ENCODE assay signal across 29 cellular contexts in the genomic region with DNA sequence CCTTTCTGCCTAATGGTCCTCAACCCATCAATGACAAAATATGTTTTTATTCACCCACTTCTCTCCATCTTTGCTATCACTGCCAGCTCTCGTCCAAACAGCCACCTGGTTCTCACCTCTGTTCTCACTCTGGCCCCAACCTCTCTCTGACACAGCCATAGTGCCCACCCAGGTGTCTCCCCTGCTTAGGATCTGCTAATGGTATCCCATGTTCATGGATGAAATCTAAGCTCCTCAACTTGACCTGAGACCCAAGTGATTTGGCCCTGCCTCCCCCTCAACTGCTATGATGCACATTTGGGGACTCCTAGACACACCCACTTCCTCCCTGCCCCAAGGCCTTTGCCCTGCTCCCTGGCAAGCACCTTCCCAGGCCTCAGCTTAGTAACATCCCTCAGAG. TPM values are rescaled to one million over a fixed set of nuclear protein-coding genes. Genes with fewer than 3 reads are reported as not detected.
"Had no signal": no experiment of that assay in that cellular context is flagged by ENCODE, and none has a peak within 500 bp of the region (broad histone marks: within the 10 kb centered on the region; RNA-seq: fewer than 3 reads in every experiment).

No MANE protein-coding gene starts in this region.

- H3K9me3 Mint-ChIP-seq: activated CD4-positive, alpha-beta memory T cell treated with anti-CD3 and anti-CD28 coated beads, Interleukin-2, amount 10 ng/mL, durations not matched to agents 7 days and 5 days; activated CD4-positive, alpha-beta T cell treated with anti-CD3 and anti-CD28 coated beads, Interleukin-2, amount 10 ng/mL, durations not matched to agents 7 days and 5 days; activated T-cell treated with anti-CD3 and anti-CD28 coated beads, Interleukin-2, amount 50 U/mL, for 24 hours; activated T-cell treated with anti-CD3 and anti-CD28 coated beads, Interleukin-2, amount 50 U/mL, for 72 hours; WTC11 had no signal

- ATAC-seq: activated T-cell treated with anti-CD3 and anti-CD28 coated beads, Interleukin-2, amount 50 U/mL, for 72 hours; body of pancreas; gastroesophageal sphincter; heart right ventricle; WTC11 had no signal

- H3K27me3 Mint-ChIP-seq: activated naive CD8-positive, alpha-beta T cell had no signal

- H3K27ac Mint-ChIP-seq: activated CD4-positive, alpha-beta memory T cell treated with anti-CD3 and anti-CD28 coated beads, Interleukin-2, amount 10 ng/mL, durations not matched to agents 7 days and 5 days; activated CD4-positive, alpha-beta T cell treated with anti-CD3 and anti-CD28 coated beads, Interleukin-2, amount 10 ng/mL, durations not matched to agents 7 days and 5 days; activated naive CD8-positive, alpha-beta T cell; activated T-cell treated with anti-CD3 and anti-CD28 coated beads, Interleukin-2, amount 50 U/mL, for 24 hours; activated T-cell treated with anti-CD3 and anti-CD28 coated beads, Interleukin-2, amount 50 U/mL, for 72 hours; WTC11 had no signal

- H3K9me3 ChIP-seq: body of pancreas, esophagus squamous epithelium had no signal

- H3K4me3 Mint-ChIP-seq: activated CD4-positive, alpha-beta memory T cell treated with anti-CD3 and anti-CD28 coated beads, Interleukin-2, amount 10 ng/mL, durations not matched to agents 7 days and 5 days; activated CD4-positive, alpha-beta T cell treated with anti-CD3 and anti-CD28 coated beads, Interleukin-2, amount 10 ng/mL, durations not matched to agents 7 days and 5 days; activated naive CD8-positive, alpha-beta T cell; activated T-cell treated with anti-CD3 and anti-CD28 coated beads, Interleukin-2, amount 50 U/mL, for 24 hours; activated T-cell treated with anti-CD3 and anti-CD28 coated beads, Interleukin-2, amount 50 U/mL, for 72 hours; WTC11 had no signal

- H3K4me3 ChIP-seq: body of pancreas, esophagus squamous epithelium, gastroesophageal sphincter, heart right ventricle had no signal

- H3K27ac ChIP-seq: body of pancreas, epithelial cell of prostate, esophagus squamous epithelium, gastroesophageal sphincter, heart right ventricle, VCaP had no signal

- DNase-seq: activated CD4-positive, alpha-beta memory T cell treated with anti-CD3 and anti-CD28 coated beads, Interleukin-2, amount 10 ng/mL, durations not matched to agents 7 days and 5 days; activated CD4-positive, alpha-beta T cell treated with anti-CD3 and anti-CD28 coated beads for 1 hour; activated CD4-positive, alpha-beta T cell treated with anti-CD3 and anti-CD28 coated beads for 4 hours; activated CD4-positive, alpha-beta T cell treated with anti-CD3 and anti-CD28 coated beads, Interleukin-2, amount 10 ng/mL, durations not matched to agents 7 days and 5 days; activated CD4-positive, alpha-beta T cell treated with anti-CD3 and anti-CD28 coated beads, Interleukin-2, amount 50 U/mL, for 4 hours; activated CD8-positive, alpha-beta memory T cell treated with anti-CD3 and anti-CD28 coated beads, Interleukin-2, amount 50 U/mL, for 48 hours; activated gamma-delta T cell; activated naive CD4-positive, alpha-beta T cell treated with anti-CD3 and anti-CD28 coated beads, Interleukin-2, amount 50 U/mL, for 16 hours; activated naive CD4-positive, alpha-beta T cell treated with Interleukin-2 at 50 U/mL for 16 hours; activated T-cell treated with anti-CD3 and anti-CD28 coated beads for 4 hours; activated T-cell treated with anti-CD3 and anti-CD28 coated beads, Interleukin-2, amount 50 U/mL, for 24 hours; activated T-cell treated with anti-CD3 and anti-CD28 coated beads, Interleukin-2, amount 50 U/mL, for 72 hours; amygdala; aorta; body of pancreas; caudate nucleus; cortex of kidney; dermis blood vessel endothelial cell; effector CD8-positive, alpha-beta T cell; esophagus squamous epithelium; foreskin melanocyte; heart right ventricle had no signal

- H3K36me3 ChIP-seq: esophagus squamous epithelium, gastroesophageal sphincter, heart right ventricle had no signal

- H3K27me3 ChIP-seq: body of pancreas, esophagus squamous epithelium, gastroesophageal sphincter, heart right ventricle had no signal

- H3K36me3 Mint-ChIP-seq: activated naive CD8-positive, alpha-beta T cell; WTC11 had no signal

RNA-seq across cellular contexts. Expression of a gene that starts 25.9 kb away (rescaled TPM):
- total RNA-seq: activated CD4-positive, alpha-beta memory T cell treated with anti-CD3 and anti-CD28 coated beads, Interleukin-2, amount 10 ng/mL, durations not matched to agents 7 days and 5 days; activated CD4-positive, alpha-beta T cell treated with anti-CD3 and anti-CD28 coated beads, Interleukin-2, amount 10 ng/mL, durations not matched to agents 7 days and 5 days; activated CD8-positive, alpha-beta memory T cell treated with anti-CD3 and anti-CD28 coated beads for 36 hours; activated T-cell treated with anti-CD3 and anti-CD28 coated beads, Interleukin-2, amount 50 U/mL, for 72 hours; T-helper 1 cell treated with Interleukin-12 subunit alpha and Interleukin-12 subunit beta and Interleukin-4 antibody, amounts not matched to agents 30 ng/mL and 1 ng/mL, for 36 hours had no signal

RNA-seq across cellular contexts. Expression of a gene that starts 40.6 kb away (rescaled TPM):
- total RNA-seq: activated CD4-positive, alpha-beta T cell treated with anti-CD3 and anti-CD28 coated beads, Interleukin-2, amount 10 ng/mL, durations not matched to agents 7 days and 5 days; body of pancreas had no signal
